In genomic region chr9:93025736-93026135, GRCh38 we compare ENCODE assay signal across 13 cellular contexts. TPM values are rescaled to one million over a fixed set of nuclear protein-coding genes. Genes with fewer than 3 reads are reported as not detected.
DNase-seq lines count a peak whose midpoint lies in the region; ATAC-seq lines count a peak whose summit lies in the region.
"Had no signal": no experiment of that assay in that cellular context is flagged by ENCODE, and none has a peak within 500 bp of the region (broad histone marks: within the 10 kb centered on the region; RNA-seq: fewer than 3 reads in every experiment).

No MANE protein-coding gene starts in this region.

- no peaks in the 10 kb centered on the region for H3K27me3 ChIP-seq in Karpas-422 (ENCODE audit: low read length)

- H3K36me3 Mint-ChIP-seq in activated naive CD4-positive, alpha-beta T cell treated with anti-CD3 and anti-CD28 coated beads for 36 hours (ENCODE audit: low read depth) = peaks cover 33% of the 10 kb centered on the region
- H3K36me3 Mint-ChIP-seq in activated naive CD8-positive, alpha-beta T cell treated with anti-CD3 and anti-CD28 coated beads for 36 hours = peaks cover 16% of the 10 kb centered on the region
- H3K36me3 Mint-ChIP-seq in stimulated activated effector memory CD8-positive, alpha-beta T cell treated with anti-CD3 and anti-CD28 coated beads, Interleukin-12 subunit alpha, Interleukin-12 subunit beta, amount 100 ng/mL, for 72 hours = peaks cover 87% of the 10 kb centered on the region

- no peaks in the 10 kb centered on the region for H3K79me2 ChIP-seq in Karpas-422 (ENCODE audit: low read length)

- H3K27me3 Mint-ChIP-seq in activated naive CD4-positive, alpha-beta T cell treated with anti-CD3 and anti-CD28 coated beads for 36 hours (ENCODE audit: low read depth) = no peaks in the 10 kb centered on the region
- H3K27me3 Mint-ChIP-seq in activated naive CD8-positive, alpha-beta T cell treated with anti-CD3 and anti-CD28 coated beads for 36 hours = no peaks in the 10 kb centered on the region

- H3K27ac ChIP-seq in KOPT-K1 (ENCODE audit: low read depth, low read length, poor library complexity, severe bottlenecking) (peak overlapping the region; percentile 90), Karpas-422 (ENCODE audit: low read length) (no peak overlapping the region)

- CTCF ChIA-PET in activated naive CD4-positive, alpha-beta T cell treated with anti-CD3 and anti-CD28 coated beads for 36 hours (lab: Charles Lee) = interaction anchor here (0.8 to 4.0 kb wide), 7 partner anchors 10 to 83 kb away, joined by 3 to 27 read pairs (median 3); no protein-coding TSS in a partner anchor

- DNase-seq in activated naive CD4-positive, alpha-beta T cell treated with anti-CD3 and anti-CD28 coated beads for 36 hours = no peak
- DNase-seq in activated naive CD4-positive, alpha-beta T cell (lab: John Stamatoyannopoulos, UW) = no peak
- DNase-seq in activated naive CD8-positive, alpha-beta T cell treated with anti-CD3 and anti-CD28 coated beads for 36 hours = no peak
- no peak for DNase-seq in stimulated activated effector memory CD8-positive, alpha-beta T cell treated with anti-CD3 and anti-CD28 coated beads, Interleukin-12 subunit alpha, Interleukin-12 subunit beta, amount 100 ng/mL, for 72 hours (ENCODE audit: low spot score in 2 of 2)
- DNase-seq in Karpas-422 (no peak), HCEC 1CT (no peak)
- DNase-seq in stimulated activated CD4-positive, alpha-beta T cell treated with anti-CD3 and anti-CD28 coated beads, Interleukin-12 subunit alpha, Interleukin-12 subunit beta, amount 100 ng/mL, for 4 hours = no peak
- DNase-seq: NCI-H2029; NCI-H510A; SHP77; stimulated activated CD4-positive, alpha-beta T cell treated with anti-CD3 and anti-CD28 coated beads, Interleukin-15, amount 100 ng/mL, for 24 hours had no signal

- no peak overlapping the region for H3K4me3 ChIP-seq in Karpas-422 (ENCODE audit: low read length)

- no peak overlapping the region for H3K9ac ChIP-seq in Karpas-422 (ENCODE audit: low read length)

- H3K9me3 ChIP-seq in KOPT-K1 (ENCODE audit: insufficient read depth, low read length, poor library complexity, severe bottlenecking) (no peaks in the 10 kb centered on the region), Karpas-422 (ENCODE audit: low read length) (no peaks in the 10 kb centered on the region)

- no peak overlapping the region for H2AFZ ChIP-seq in Karpas-422 (ENCODE audit: low read length)

- H4K20me1 ChIP-seq in Karpas-422 (ENCODE audit: insufficient read depth, low read depth, low read length) = no peaks in the 10 kb centered on the region

- H3K9me3 Mint-ChIP-seq in activated naive CD4-positive, alpha-beta T cell treated with anti-CD3 and anti-CD28 coated beads for 36 hours = no peaks in the 10 kb centered on the region
- no peaks in the 10 kb centered on the region for H3K9me3 Mint-ChIP-seq in activated naive CD8-positive, alpha-beta T cell treated with anti-CD3 and anti-CD28 coated beads for 36 hours
- H3K9me3 Mint-ChIP-seq in stimulated activated effector memory CD8-positive, alpha-beta T cell treated with anti-CD3 and anti-CD28 coated beads, Interleukin-12 subunit alpha, Interleukin-12 subunit beta, amount 100 ng/mL, for 72 hours = no peaks in the 10 kb centered on the region

- no peak overlapping the region for H3K4me3 Mint-ChIP-seq in activated naive CD4-positive, alpha-beta T cell treated with anti-CD3 and anti-CD28 coated beads for 36 hours
- H3K4me3 Mint-ChIP-seq in activated naive CD8-positive, alpha-beta T cell treated with anti-CD3 and anti-CD28 coated beads for 36 hours = no peak overlapping the region
- no peak overlapping the region for H3K4me3 Mint-ChIP-seq in stimulated activated effector memory CD8-positive, alpha-beta T cell treated with anti-CD3 and anti-CD28 coated beads, Interleukin-12 subunit alpha, Interleukin-12 subunit beta, amount 100 ng/mL, for 72 hours

- peaks cover 8% of the 10 kb centered on the region for H3K4me1 ChIP-seq in Karpas-422 (ENCODE audit: low read length)

- ATAC-seq in stimulated activated effector memory CD8-positive, alpha-beta T cell treated with anti-CD3 and anti-CD28 coated beads, Interleukin-12 subunit alpha, Interleukin-12 subunit beta, amount 100 ng/mL, for 72 hours = no peak

- no peak overlapping the region for H3K4me2 ChIP-seq in Karpas-422 (ENCODE audit: low read depth, low read length, poor library complexity, severe bottlenecking)

- peaks cover 33% of the 10 kb centered on the region; the same call in 1 of the 2 replicates for H3K36me3 ChIP-seq in KOPT-K1 (ENCODE audit: insufficient read depth, low read length)
- no peaks in the 10 kb centered on the region for H3K36me3 ChIP-seq in Karpas-422 (ENCODE audit: insufficient read depth, low read length)

- intact Hi-C loops in activated naive CD4-positive, alpha-beta T cell treated with anti-CD3 and anti-CD28 coated beads for 36 hours (cut with micrococcal nuclease) = no loop called here

- peak overlapping the region; percentile 97 for H3K27ac Mint-ChIP-seq in activated naive CD4-positive, alpha-beta T cell treated with anti-CD3 and anti-CD28 coated beads for 36 hours
- peak overlapping the region; percentile 90 for H3K27ac Mint-ChIP-seq in activated naive CD8-positive, alpha-beta T cell treated with anti-CD3 and anti-CD28 coated beads for 36 hours
- peak overlapping the region; percentile 94 for H3K27ac Mint-ChIP-seq in stimulated activated effector memory CD8-positive, alpha-beta T cell treated with anti-CD3 and anti-CD28 coated beads, Interleukin-12 subunit alpha, Interleukin-12 subunit beta, amount 100 ng/mL, for 72 hours

- no peaks in the 10 kb centered on the region for H3K9me2 ChIP-seq in Karpas-422 (replicated peaks; ENCODE audit: insufficient read depth, low read length)

- peaks cover 92% of the 10 kb centered on the region for H3K4me1 Mint-ChIP-seq in activated naive CD4-positive, alpha-beta T cell treated with anti-CD3 and anti-CD28 coated beads for 36 hours (ENCODE audit: low read depth)
- peaks cover 63% of the 10 kb centered on the region for H3K4me1 Mint-ChIP-seq in activated naive CD8-positive, alpha-beta T cell treated with anti-CD3 and anti-CD28 coated beads for 36 hours
- peaks cover 42% of the 10 kb centered on the region for H3K4me1 Mint-ChIP-seq in stimulated activated effector memory CD8-positive, alpha-beta T cell treated with anti-CD3 and anti-CD28 coated beads, Interleukin-12 subunit alpha, Interleukin-12 subunit beta, amount 100 ng/mL, for 72 hours

RNA-seq across cellular contexts. Expression of gene SUSD3, which starts 32.8 kb away (rescaled TPM):
- total RNA-seq in activated naive CD4-positive, alpha-beta T cell treated with anti-CD3 and anti-CD28 coated beads for 36 hours = 10 to 100 TPM; 62.7 to 68.3 TPM
- 10 to 100 TPM; 27.1 to 28.8 TPM for total RNA-seq in activated naive CD8-positive, alpha-beta T cell treated with anti-CD3 and anti-CD28 coated beads for 36 hours
- total RNA-seq in Karpas-422 (2014; rRNA removed; shearing (Covaris generic); ENCODE audit: low replicate concordance) = 4.9 and 6.2 TPM in 2 replicates
- total RNA-seq: chondrocyte had no signal
